Comparison of ENCODE assay signal across 23 cellular contexts in genomic region chr7:113008755-113009154, GRCh38.
DNase-seq lines count a peak whose midpoint lies in the region; ATAC-seq, FAIRE-seq and TF ChIP-seq lines count a peak whose summit lies in the region.
"Had no signal": no experiment of that assay in that cellular context is flagged by ENCODE, and none has a peak within 500 bp of the region (broad histone marks: within the 10 kb centered on the region; RNA-seq: fewer than 3 reads in every experiment).

No MANE protein-coding gene starts in this region.

- H3K9me3 Mint-ChIP-seq in GM23338 = peaks cover 15% of the 10 kb centered on the region
- peaks cover 36% of the 10 kb centered on the region for H3K9me3 Mint-ChIP-seq in WTC11

- H3K4me2 ChIP-seq in GM23338 = no peak overlapping the region
- H3K4me2 ChIP-seq in OCI-LY1 (ENCODE audit: low read length) = no peak overlapping the region
- no peak overlapping the region for H3K4me2 ChIP-seq in H1 (ENCODE audit: insufficient read depth in 1 of 2, low read depth in 2 of 2, low read length in 2 of 2)
- H3K4me2 ChIP-seq in mesenchymal stem cell (ENCODE audit: low read length, poor library complexity, severe bottlenecking) = no peak overlapping the region
- H3K4me2 ChIP-seq: BLaER1 treated with 17β-estradiol and CSF1 and Interleukin-3, amounts not matched to agents 10 nM and 100 nM had no signal

- H4K5ac ChIP-seq in H1 (ENCODE audit: insufficient read length, low read depth, low read length) = no peak overlapping the region

- TF ChIP-seq EP300 in H1 (IDR thresholded peaks at IDR 0.05; ENCODE audit: borderline replicate concordance in 1 of 2, low read depth in 2 of 2, low read length in 2 of 2) = no peak

- H3K23me2 ChIP-seq in H1 (ENCODE audit: low read depth, low read length) = no peaks in the 10 kb centered on the region

- DNase-seq in GM23338 (ENCODE audit: low spot score) (no peak), WTC11 (ENCODE audit: low spot score) (no peak), H1 (ENCODE audit: low read depth in 1 of 2, low spot score in 2 of 2) (no peak), lower lobe of right lung (no peak), mesenchymal stem cell (no peak), NCI-H524 (lab: John Stamatoyannopoulos, UW) (no peak)
- no peak for DNase-seq in activated CD8-positive, alpha-beta memory T cell treated with anti-CD3 and anti-CD28 coated beads for 24 hours
- DNase-seq: 8988T; ACHN; Caco-2; Calu3; CD4-positive, alpha-beta T cell; CD8-positive, alpha-beta T cell; DMS79 treated with DMSO at 0.1 percent for 48 hours; GF-D8 had no signal

- H3K18ac ChIP-seq in H1 (ENCODE audit: extremely low read depth, low read length) (no peak overlapping the region), mesenchymal stem cell (ENCODE audit: low read depth in 1 of 2, low read length in 2 of 2) (no peak overlapping the region)

- H3K9me2 ChIP-seq in GM23338 (ENCODE audit: insufficient read depth) (peaks cover 17% of the 10 kb centered on the region), OCI-LY1 (ENCODE audit: low read depth, low read length) (no peaks in the 10 kb centered on the region; the same call in 1 of the 2 replicates)

- no peak overlapping the region for H3K56ac ChIP-seq in H1 (replicated peaks; ENCODE audit: insufficient read length, low read depth, low read length)

- H3K9ac ChIP-seq in OCI-LY1 (ENCODE audit: low read length) = no peak overlapping the region
- no peak overlapping the region for H3K9ac ChIP-seq in H1 (replicated peaks in 1 of 4; ENCODE audit: extremely low read depth in 1 of 4, low read depth in 3 of 4, low read length in 3 of 4)
- no peak overlapping the region for H3K9ac ChIP-seq in mesenchymal stem cell (ENCODE audit: low read length)
- H3K9ac ChIP-seq: BLaER1 treated with 17β-estradiol and CSF1 and Interleukin-3, amounts not matched to agents 10 nM and 100 nM had no signal

- H3K23ac ChIP-seq in H1 (ENCODE audit: insufficient read length) (no peak overlapping the region), mesenchymal stem cell (ENCODE audit: low read length in 2 of 2) (no peak overlapping the region)

- H2BK120ac ChIP-seq in H1 (replicated peaks; ENCODE audit: low read depth, low read length) (no peak overlapping the region), mesenchymal stem cell (ENCODE audit: low read depth, low read length) (no peak overlapping the region)

- no peak overlapping the region for H2BK12ac ChIP-seq in H1 (ENCODE audit: low read depth, low read length)
- no peak overlapping the region for H2BK12ac ChIP-seq in mesenchymal stem cell (ENCODE audit: low read length in 2 of 2)

- 0 out of 3 replicates have a peak, but pooled peaks cover 3% of the 10 kb centered on the region for H3K36me3 Mint-ChIP-seq in GM23338 (ENCODE audit: low read depth)
- H3K36me3 Mint-ChIP-seq in WTC11 = 0 out of 2 replicates have a peak, but pooled peaks cover 7% of the 10 kb centered on the region
- H3K36me3 Mint-ChIP-seq: CD8-positive, alpha-beta T cell had no signal

- peak in 1 of 2 experiments; percentile 41; a peak in 1 of 4 replicates for TF ChIP-seq CTCF in GM23338 (conservative IDR thresholded peaks at IDR 0.05; ENCODE audit: low read depth in 2 of 2)
- TF ChIP-seq CTCF in OCI-LY1 (IDR thresholded peaks at IDR 0.05; ENCODE audit: low read length) = 0 out of 2 replicates have a peak, but pooled peaks have one; percentile 7
- no peak for TF ChIP-seq CTCF in WTC11 (IDR thresholded peaks at IDR 0.05)
- no peak for TF ChIP-seq CTCF in H1 (IDR thresholded peaks at IDR 0.05; ENCODE audit: control extremely low read depth in 1 of 3, insufficient read depth in 1 of 3, low read depth in 1 of 3, low read length in 3 of 3)
- TF ChIP-seq CTCF in lower lobe of right lung (IDR thresholded peaks at IDR 0.05) = no peak

- CTCF ChIA-PET in WTC11 (lab: Charles Lee) (interaction anchor here (0.5 to 0.7 kb wide), 2 partner anchors 12 to 77 kb away, joined by 3 to 4 read pairs; no protein-coding TSS in a partner anchor), H1 (lab: Charles Lee; ENCODE audit: partially characterized antibody) (interaction anchor here (0.6 kb wide), 1 partner anchor 1911 kb away, joined by 3 read pairs; no protein-coding TSS in a partner anchor)

- H3K4me1 Mint-ChIP-seq in GM23338 = no peaks in the 10 kb centered on the region
- H3K4me1 Mint-ChIP-seq in WTC11 = no peaks in the 10 kb centered on the region
- H3K4me1 Mint-ChIP-seq: B cell had no signal

- H3K27me3 ChIP-seq in GM23338 (ENCODE audit: insufficient read depth) (no peaks in the 10 kb centered on the region), OCI-LY1 (ENCODE audit: insufficient read depth, low read length) (no peaks in the 10 kb centered on the region), H1 (replicated peaks in 1 of 4; ENCODE audit: control insufficient read depth in 3 of 4, extremely low read depth in 1 of 4, insufficient read depth in 3 of 4, low read length in 3 of 4) (no peaks in the 10 kb centered on the region), lower lobe of right lung (ENCODE audit: low read depth) (no peaks in the 10 kb centered on the region), mesenchymal stem cell (ENCODE audit: control insufficient read depth in 1 of 2, insufficient read depth in 1 of 2, low read length in 2 of 2) (no peaks in the 10 kb centered on the region)
- H3K27me3 ChIP-seq: BLaER1 treated with 17β-estradiol and CSF1 and Interleukin-3, amounts not matched to agents 10 nM and 100 nM had no signal

- H4K8ac ChIP-seq in H1 (ENCODE audit: extremely low read depth, insufficient read depth, low read length) = no peak overlapping the region
- H4K8ac ChIP-seq in mesenchymal stem cell (ENCODE audit: low read length) = no peak overlapping the region

- TF ChIP-seq RAD21 in H1 (IDR thresholded peaks at IDR 0.05 in 1 of 2, conservative IDR thresholded peaks at IDR 0.05 in 1 of 2; ENCODE audit: low read depth in 2 of 2, low read length in 2 of 2) = 0 out of 4 replicates have a peak, but pooled peaks of 1 of the 2 experiments have one; percentile 6

- H3K36me3 ChIP-seq in GM23338 (ENCODE audit: insufficient read depth) (no peaks in the 10 kb centered on the region), OCI-LY1 (ENCODE audit: insufficient read depth, low read length) (no peaks in the 10 kb centered on the region), H1 (ENCODE audit: control insufficient read depth in 2 of 4, insufficient read depth in 4 of 4, low read length in 3 of 4) (no peaks in the 10 kb centered on the region), lower lobe of right lung (no peaks in the 10 kb centered on the region), mesenchymal stem cell (ENCODE audit: control insufficient read depth in 1 of 2, insufficient read depth in 2 of 2, low read depth in 1 of 2, low read length in 2 of 2) (no peaks in the 10 kb centered on the region)
- H3K36me3 ChIP-seq: BLaER1 treated with 17β-estradiol and CSF1 and Interleukin-3, amounts not matched to agents 10 nM and 100 nM had no signal

- POLR2A ChIA-PET in WTC11 (lab: Charles Lee) = no interaction called here
- POLR2A ChIA-PET in H1 (lab: Charles Lee; ENCODE audit: partially characterized antibody) = no interaction called here

- no peaks in the 10 kb centered on the region for H3K9me3 ChIP-seq in OCI-LY1 (ENCODE audit: low read length)
- no peaks in the 10 kb centered on the region for H3K9me3 ChIP-seq in H1 (ENCODE audit: insufficient read depth in 2 of 2, low read depth in 1 of 2, low read length in 1 of 2)
- no peaks in the 10 kb centered on the region for H3K9me3 ChIP-seq in lower lobe of right lung
- peaks cover 4% of the 10 kb centered on the region for H3K9me3 ChIP-seq in mesenchymal stem cell (ENCODE audit: control insufficient read depth, low read length)

- H3K27ac ChIP-seq in GM23338 (ENCODE audit: low read depth) (no peak overlapping the region), OCI-LY1 (ENCODE audit: low read depth, low read length, poor library complexity, severe bottlenecking) (no peak overlapping the region), H1 (ENCODE audit: low read depth, low read length) (no peak overlapping the region), lower lobe of right lung (no peak overlapping the region), mesenchymal stem cell (ENCODE audit: low read length, poor library complexity, severe bottlenecking) (no peak overlapping the region)
- H3K27ac ChIP-seq: BLaER1 treated with 17β-estradiol and CSF1 and Interleukin-3, amounts not matched to agents 10 nM and 100 nM; C4-2B had no signal

- ATAC-seq in GM23338 = no peak
- ATAC-seq in WTC11 = peak; percentile 62
- ATAC-seq in lower lobe of right lung = no peak
- ATAC-seq: CD8-positive, alpha-beta T cell had no signal

- H3K79me1 ChIP-seq in H1 (ENCODE audit: low read depth, low read length) (no peaks in the 10 kb centered on the region), mesenchymal stem cell (replicated peaks; ENCODE audit: low read length, poor library complexity, severe bottlenecking) (no peaks in the 10 kb centered on the region)

- H3K14ac ChIP-seq in H1 (ENCODE audit: insufficient read length) (no peak overlapping the region), mesenchymal stem cell (ENCODE audit: low read length in 2 of 2) (no peak overlapping the region)

- no peaks in the 10 kb centered on the region for H4K20me1 ChIP-seq in GM23338 (replicated peaks; ENCODE audit: insufficient read depth)
- H4K20me1 ChIP-seq in OCI-LY1 (ENCODE audit: insufficient read depth, low read length) = no peaks in the 10 kb centered on the region
- H4K20me1 ChIP-seq in H1 (replicated peaks in 1 of 2; ENCODE audit: control insufficient read depth in 1 of 2, insufficient read depth in 2 of 2, low read length in 2 of 2) = no peaks in the 10 kb centered on the region
- H4K20me1 ChIP-seq: BLaER1 treated with 17β-estradiol and CSF1 and Interleukin-3, amounts not matched to agents 10 nM and 100 nM had no signal

- H2BK15ac ChIP-seq in H1 (ENCODE audit: low read length) (no peak overlapping the region), mesenchymal stem cell (ENCODE audit: low read depth, poor library complexity, severe bottlenecking) (no peak overlapping the region)

- H2BK5ac ChIP-seq in H1 (ENCODE audit: low read depth, low read length) (no peak overlapping the region), mesenchymal stem cell (ENCODE audit: low read depth, low read length, poor library complexity, severe bottlenecking) (no peak overlapping the region)

- H3K79me2 ChIP-seq in GM23338 (replicated peaks; ENCODE audit: insufficient read depth) (no peaks in the 10 kb centered on the region), OCI-LY1 (ENCODE audit: insufficient read depth, low read length) (no peaks in the 10 kb centered on the region), H1 (ENCODE audit: control insufficient read depth in 1 of 2, insufficient read depth in 2 of 2, low read length in 2 of 2) (no peaks in the 10 kb centered on the region)

- H3K4me3 ChIP-seq in GM23338 = no peak overlapping the region
- H3K4me3 ChIP-seq in OCI-LY1 (ENCODE audit: low read depth, low read length, poor library complexity, severe bottlenecking) = no peak overlapping the region
- H3K4me3 ChIP-seq in H1 (ENCODE audit: extremely low read depth in 1 of 4, insufficient read depth in 2 of 4, low read depth in 3 of 4, low read length in 4 of 4) = no peak overlapping the region
- no peak overlapping the region for H3K4me3 ChIP-seq in lower lobe of right lung
- no peak overlapping the region for H3K4me3 ChIP-seq in mesenchymal stem cell (ENCODE audit: insufficient read depth in 1 of 2, low read depth in 1 of 2, low read length in 2 of 2)
- H3K4me3 ChIP-seq: BLaER1 treated with 17β-estradiol and CSF1 and Interleukin-3, amounts not matched to agents 10 nM and 100 nM had no signal

- H3F3A ChIP-seq in GM23338 (replicated peaks; ENCODE audit: low read depth) (no peaks in the 10 kb centered on the region), OCI-LY1 (ENCODE audit: insufficient read depth, low read length) (no peaks in the 10 kb centered on the region)

- H2AFZ ChIP-seq in GM23338 (0 out of 2 replicates have a peak overlapping the region, but pooled peaks have one; percentile 47), OCI-LY1 (ENCODE audit: low read length) (no peak overlapping the region), H1 (ENCODE audit: low read length) (peak overlapping the region; percentile 70), mesenchymal stem cell (ENCODE audit: low read depth, low read length) (no peak overlapping the region)

- H3K4ac ChIP-seq in H1 (replicated peaks; ENCODE audit: insufficient read length, low read depth, low read length) = no peak overlapping the region
- no peak overlapping the region for H3K4ac ChIP-seq in mesenchymal stem cell (ENCODE audit: low read depth in 1 of 2, low read length in 2 of 2)

- H3K27ac Mint-ChIP-seq in GM23338 (no peak overlapping the region), WTC11 (no peak overlapping the region)
- H3K27ac Mint-ChIP-seq: B cell; CD4-positive, alpha-beta T cell; CD8-positive, alpha-beta T cell had no signal

- H3K27me3 Mint-ChIP-seq in GM23338 (ENCODE audit: insufficient read depth, low read depth, poor library complexity) (peaks cover 3% of the 10 kb centered on the region), WTC11 (ENCODE audit: low read depth) (no peaks in the 10 kb centered on the region)
- H3K27me3 Mint-ChIP-seq: B cell; CD4-positive, alpha-beta T cell had no signal

- H4K91ac ChIP-seq in H1 (replicated peaks; ENCODE audit: insufficient read length, low read length) (no peak overlapping the region), mesenchymal stem cell (ENCODE audit: low read length) (no peak overlapping the region)

- H3K4me3 Mint-ChIP-seq in GM23338 = no peak overlapping the region
- no peak overlapping the region for H3K4me3 Mint-ChIP-seq in WTC11
- H3K4me3 Mint-ChIP-seq: B cell; CD4-positive, alpha-beta T cell; CD8-positive, alpha-beta T cell had no signal

- H2AK5ac ChIP-seq in H1 (ENCODE audit: low read depth, low read length) (no peak overlapping the region), mesenchymal stem cell (ENCODE audit: low read length, severe bottlenecking) (no peak overlapping the region)

- no peaks in the 10 kb centered on the region for H3K4me1 ChIP-seq in GM23338 (ENCODE audit: insufficient read depth)
- no peaks in the 10 kb centered on the region for H3K4me1 ChIP-seq in OCI-LY1 (ENCODE audit: insufficient read depth, low read length, severe bottlenecking)
- no peaks in the 10 kb centered on the region for H3K4me1 ChIP-seq in H1 (replicated peaks in 1 of 4; ENCODE audit: control insufficient read depth in 3 of 4, insufficient read depth in 4 of 4, low read length in 3 of 4)
- no peaks in the 10 kb centered on the region for H3K4me1 ChIP-seq in lower lobe of right lung
- H3K4me1 ChIP-seq in mesenchymal stem cell (ENCODE audit: control insufficient read depth, insufficient read depth, low read depth, low read length) = no peaks in the 10 kb centered on the region
- H3K4me1 ChIP-seq: Caco-2 had no signal

- intact Hi-C loops in lower lobe of right lung (cut with DNase I) = no loop called here

- 84% methylated on average over 5 of the region's 5 CpGs; no CpG with 5 or more reads in 1 of the 2 experiments for WGBS in H1 (ENCODE audit: extremely low coverage in 1 of 2, insufficient coverage in 1 of 2, insufficient read length in 1 of 2, insufficient replicate concordance in 2 of 2, low coverage in 1 of 2, low lambda C conversion rate in 2 of 2, missing lambda C conversion rate in 1 of 2), 2 experiments
- 87% methylated on average over 4 of the region's 5 CpGs for WGBS in mesenchymal stem cell

- TF ChIP-seq POLR2A in H1 (IDR thresholded peaks at IDR 0.05; ENCODE audit: control extremely low read depth in 1 of 2, low read depth in 2 of 2, low read length in 2 of 2) = no peak

- H2BK20ac ChIP-seq in H1 (ENCODE audit: low read length) = no peak overlapping the region

- FAIRE-seq in H1 (lab: Jason Lieb, UNC) = no peak
- FAIRE-seq: A204.1, D721Med, G401.6, GM12891 had no signal

Comparison
In these comparisons a context has a peak if more than half of its experiments do, and no peak if none do; other contexts are left out.
1. H2AFZ ChIP-seq: peak in GM23338 (single experiment) and H1 (single experiment); none in OCI-LY1 (single experiment) and mesenchymal stem cell (single experiment).